14 cellular contexts compared by ENCODE assay signal in the genomic region with DNA sequence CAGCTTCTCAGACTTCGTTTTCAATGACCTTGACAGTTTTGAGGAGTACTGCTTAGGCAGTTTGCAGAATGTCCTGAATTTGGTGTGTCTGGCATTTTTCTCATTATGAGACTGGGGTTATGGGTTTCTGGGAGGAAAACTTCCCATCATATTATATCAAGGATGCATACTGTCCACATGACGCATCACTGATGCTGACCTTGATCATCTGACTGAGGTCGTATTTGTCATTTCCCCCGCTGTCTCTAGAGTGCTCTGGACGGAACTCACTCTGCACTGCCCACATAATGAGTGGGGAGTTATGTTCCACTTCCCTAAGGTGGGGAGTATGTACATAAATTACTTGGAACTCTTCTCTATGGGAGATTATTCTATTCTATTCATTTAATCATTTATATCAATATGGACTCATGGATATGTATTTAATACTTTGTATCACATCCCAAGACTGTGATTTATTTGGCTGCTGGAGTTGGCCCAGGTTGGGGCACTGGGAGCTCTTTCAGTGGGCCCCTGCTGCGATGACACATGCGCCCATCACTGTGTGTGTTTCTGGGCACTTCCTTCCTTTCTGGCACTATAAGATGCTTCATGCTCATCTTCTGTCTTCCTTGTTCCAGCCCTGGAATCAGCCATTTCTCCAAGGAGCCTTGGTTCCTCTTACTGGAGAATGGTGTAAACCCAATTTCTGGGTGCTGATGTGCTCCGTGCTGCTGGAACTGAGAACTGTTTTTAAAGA.
DNase-seq lines count a peak whose midpoint lies in the region; ATAC-seq, FAIRE-seq and TF ChIP-seq lines count a peak whose summit lies in the region.
"Had no signal": no experiment of that assay in that cellular context is flagged by ENCODE, and none has a peak within 500 bp of the region (broad histone marks: within the 10 kb centered on the region; RNA-seq: fewer than 3 reads in every experiment).

No MANE protein-coding gene starts in this region.

- DNase-seq in GM19239 (ENCODE audit: insufficient read length, low spot score), result no peak
- DNase-seq in activated CD4-positive, alpha-beta memory T cell treated with anti-CD3 and anti-CD28 coated beads, Interleukin-2, amount 10 ng/mL, durations not matched to agents 7 days and 5 days, result peak; percentile 23
- DNase-seq in hepatocyte (ENCODE audit: low spot score), result no peak
- DNase-seq in NCI-H2196 (lab: John Stamatoyannopoulos, UW; ENCODE audit: unreplicated experiment), result no peak
- DNase-seq in SHP77 treated with DMSO at 0.1 percent for 48 hours (lab: John Stamatoyannopoulos, UW), result no peak
- DNase-seq: activated gamma-delta T cell, NCI-H1092 treated with DMSO at 0.1 percent for 48 hours, upper lobe of left lung had no signal

- TF ChIP-seq CTCF in C4-2B (conservative IDR thresholded peaks at IDR 0.05) (no peak), hepatocyte (IDR thresholded peaks at IDR 0.05; ENCODE audit: poor library complexity) (no peak)

- H3K27ac Mint-ChIP-seq in activated CD4-positive, alpha-beta memory T cell treated with anti-CD3 and anti-CD28 coated beads, Interleukin-2, amount 10 ng/mL, durations not matched to agents 7 days and 5 days, result peak overlapping the region; percentile 59

- CTCF ChIA-PET in activated CD4-positive, alpha-beta memory T cell treated with anti-CD3 and anti-CD28 coated beads, Interleukin-2, amount 10 ng/mL, durations not matched to agents 7 days and 5 days (lab: Charles Lee), result interaction anchor here (1.1 to 1.5 kb wide), 3 partner anchors 8 to 122 kb away, joined by 3 to 5 read pairs (median 4); no protein-coding TSS in a partner anchor

- no peaks in the 10 kb centered on the region for H3K27me3 ChIP-seq in hepatocyte
- H3K27me3 ChIP-seq: BLaER1, cardiac muscle cell, upper lobe of left lung had no signal

- peak; percentile 51 for FAIRE-seq in GM19239 (lab: Jason Lieb, UNC)
- FAIRE-seq: HepG2 had no signal

- POLR2A ChIA-PET in activated CD4-positive, alpha-beta memory T cell treated with anti-CD3 and anti-CD28 coated beads, Interleukin-2, amount 10 ng/mL, durations not matched to agents 7 days and 5 days (lab: Charles Lee), result interaction anchor here (0.8 to 1.3 kb wide), 3 partner anchors 12 to 50 kb away, joined by 3 to 5 read pairs (median 3); no protein-coding TSS in a partner anchor

- no peaks in the 10 kb centered on the region for H3K9me3 ChIP-seq in hepatocyte (ENCODE audit: low read depth)
- H3K9me3 ChIP-seq: BLaER1, upper lobe of left lung had no signal

- H3K27me3 Mint-ChIP-seq in activated CD4-positive, alpha-beta memory T cell treated with anti-CD3 and anti-CD28 coated beads, Interleukin-2, amount 10 ng/mL, durations not matched to agents 7 days and 5 days, result peaks cover 9% of the 10 kb centered on the region

- no peak overlapping the region for H3K4me2 ChIP-seq in hepatocyte
- H3K4me2 ChIP-seq: BLaER1 had no signal

- peak overlapping the region; percentile 13; the same call in 1 of the 2 replicates for H3K27ac ChIP-seq in C4-2B
- peak overlapping the region; percentile 46 for H3K27ac ChIP-seq in hepatocyte
- H3K27ac ChIP-seq: BLaER1, cardiac muscle cell, upper lobe of left lung had no signal

- no peaks in the 10 kb centered on the region for H4K20me1 ChIP-seq in hepatocyte (ENCODE audit: insufficient read depth, poor library complexity, severe bottlenecking)
- H4K20me1 ChIP-seq: BLaER1 had no signal

- ATAC-seq in GM18517 (IDR thresholded peaks at IDR 0.05; ENCODE audit: unreplicated experiment) (no peak), HG02642 (IDR thresholded peaks at IDR 0.05; ENCODE audit: poor library complexity, unreplicated experiment) (no peak)
- ATAC-seq: HepG2 had no signal

- no peak overlapping the region for H3K4me3 ChIP-seq in hepatocyte
- H3K4me3 ChIP-seq: BLaER1, cardiac muscle cell, upper lobe of left lung had no signal

- no peaks in the 10 kb centered on the region for H3K36me3 ChIP-seq in hepatocyte (replicated peaks; ENCODE audit: insufficient read depth, low read depth)
- H3K36me3 ChIP-seq: BLaER1, cardiac muscle cell, upper lobe of left lung had no signal

- 98% methylated on average over 8 of the region's 8 CpGs for WGBS in hepatocyte (ENCODE audit: low lambda C conversion rate, missing lambda C conversion rate)

- peaks cover 35% of the 10 kb centered on the region for H3K4me1 ChIP-seq in hepatocyte (ENCODE audit: insufficient read depth)
- H3K4me1 ChIP-seq: BLaER1 had no signal

- no peaks in the 10 kb centered on the region for H3K36me3 Mint-ChIP-seq in activated CD4-positive, alpha-beta memory T cell treated with anti-CD3 and anti-CD28 coated beads, Interleukin-2, amount 10 ng/mL, durations not matched to agents 7 days and 5 days (ENCODE audit: low read depth)

- H3K4me1 Mint-ChIP-seq in activated CD4-positive, alpha-beta memory T cell treated with anti-CD3 and anti-CD28 coated beads, Interleukin-2, amount 10 ng/mL, durations not matched to agents 7 days and 5 days, result peaks cover 43% of the 10 kb centered on the region

- H3K4me3 Mint-ChIP-seq in activated CD4-positive, alpha-beta memory T cell treated with anti-CD3 and anti-CD28 coated beads, Interleukin-2, amount 10 ng/mL, durations not matched to agents 7 days and 5 days, result no peak overlapping the region

- H3K9me3 Mint-ChIP-seq in activated CD4-positive, alpha-beta memory T cell treated with anti-CD3 and anti-CD28 coated beads, Interleukin-2, amount 10 ng/mL, durations not matched to agents 7 days and 5 days, result no peaks in the 10 kb centered on the region

- no peaks in the 10 kb centered on the region for H3K9me2 ChIP-seq in hepatocyte (replicated peaks; ENCODE audit: insufficient read depth)

- H3K79me2 ChIP-seq in hepatocyte, result no peaks in the 10 kb centered on the region

- H2AFZ ChIP-seq in hepatocyte, result no peak overlapping the region
